In the genomic region with DNA sequence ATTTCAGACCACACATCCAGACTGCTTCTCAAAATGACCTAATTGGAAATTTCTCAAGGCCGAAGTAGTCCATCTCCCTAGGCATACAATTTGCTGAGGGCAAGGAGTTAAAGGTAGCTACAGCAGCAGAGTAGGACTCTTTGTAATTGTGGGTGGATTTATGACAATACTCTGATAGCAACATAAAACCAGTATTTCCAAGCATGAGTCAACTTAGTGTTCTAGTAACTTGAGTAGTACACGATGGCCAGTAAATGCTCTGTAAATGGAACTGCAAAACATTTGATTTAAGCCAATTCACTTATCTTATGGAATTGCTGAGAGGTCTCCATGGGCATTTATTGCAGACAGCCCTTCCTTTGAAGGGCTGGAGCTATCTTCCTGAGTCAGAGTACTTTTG, we compare ENCODE assay signal across 18 cellular contexts.
DNase-seq lines count a peak whose midpoint lies in the region; ATAC-seq and TF ChIP-seq lines count a peak whose summit lies in the region.
"Had no signal": no experiment of that assay in that cellular context is flagged by ENCODE, and none has a peak within 500 bp of the region (broad histone marks: within the 10 kb centered on the region; RNA-seq: fewer than 3 reads in every experiment).

No MANE protein-coding gene starts in this region.

- no peaks in the 10 kb centered on the region for H4K20me1 ChIP-seq in SK-N-SH (ENCODE audit: insufficient read depth)
- no peaks in the 10 kb centered on the region for H4K20me1 ChIP-seq in osteoblast (ENCODE audit: insufficient read depth, low read length)

- peak; percentile 79 for ATAC-seq in esophagus mucosa
- peak; percentile 68 for ATAC-seq in left colon
- no peak for ATAC-seq in GM18868 (IDR thresholded peaks at IDR 0.05; ENCODE audit: unreplicated experiment)
- ATAC-seq: activated CD8-positive, alpha-beta memory T cell treated with anti-CD3 and anti-CD28 coated beads, Interleukin-2, amount 10 ng/mL, durations not matched to agents 7 days and 5 days had no signal

- POLR2A ChIA-PET in SK-N-SH (lab: Yijun Ruan, JAX): no interaction called here

- H3K27ac ChIP-seq in SK-N-SH (ENCODE audit: low read depth in 2 of 2, low read length in 1 of 2) (no peak overlapping the region), osteoblast (ENCODE audit: low read depth, low read length) (no peak overlapping the region), sigmoid colon (no peak overlapping the region)
- H3K27ac ChIP-seq: tibial nerve had no signal

- TF ChIP-seq EP300 in SK-N-SH (IDR thresholded peaks at IDR 0.05; ENCODE audit: borderline replicate concordance in 1 of 2, low read depth in 1 of 2, low read length in 1 of 2) (no peak), sigmoid colon (IDR thresholded peaks at IDR 0.05) (no peak)

- TF ChIP-seq RAD21 in SK-N-SH (IDR thresholded peaks at IDR 0.05; ENCODE audit: low read length): no peak

- 78% methylated on average over 2 of the region's 2 CpGs for WGBS in SK-N-SH (ENCODE audit: low lambda C conversion rate)
- 55 to 82% methylated on average over 2 of the region's 2 CpGs for WGBS in sigmoid colon, 2 donors

- H3K27me3 ChIP-seq in SK-N-SH (ENCODE audit: insufficient read depth) (no peaks in the 10 kb centered on the region), osteoblast (ENCODE audit: insufficient read depth, low read length) (no peaks in the 10 kb centered on the region), sigmoid colon (no peaks in the 10 kb centered on the region)
- H3K27me3 ChIP-seq: tibial nerve had no signal

- no peaks in the 10 kb centered on the region for H3K36me3 ChIP-seq in SK-N-SH (replicated peaks in 1 of 2; ENCODE audit: control insufficient read depth in 1 of 2, insufficient read depth in 2 of 2, low read length in 1 of 2)
- no peaks in the 10 kb centered on the region for H3K36me3 ChIP-seq in osteoblast (ENCODE audit: insufficient read depth, low read length)
- H3K36me3 ChIP-seq in sigmoid colon: no peaks in the 10 kb centered on the region
- H3K36me3 ChIP-seq: tibial nerve had no signal

- H3K9me2 ChIP-seq in SK-N-SH: no peaks in the 10 kb centered on the region

- no peaks in the 10 kb centered on the region for H3K4me1 ChIP-seq in SK-N-SH (ENCODE audit: control insufficient read depth in 1 of 2, insufficient read depth in 2 of 2, low read depth in 1 of 2, low read length in 1 of 2)
- H3K4me1 ChIP-seq in osteoblast (ENCODE audit: insufficient read depth, low read length): peaks cover 7% of the 10 kb centered on the region
- H3K4me1 ChIP-seq in sigmoid colon: no peaks in the 10 kb centered on the region
- H3K4me1 ChIP-seq: tibial nerve had no signal

- CTCF ChIA-PET in SK-N-SH (lab: Yijun Ruan, JAX): interaction anchor here (1.1 kb wide), 1 partner anchor 15 kb away, joined by 3 read pairs; no protein-coding TSS in a partner anchor

- H3K9me3 ChIP-seq in SK-N-SH: no peaks in the 10 kb centered on the region
- no peaks in the 10 kb centered on the region for H3K9me3 ChIP-seq in osteoblast (ENCODE audit: low read depth, low read length)
- no peaks in the 10 kb centered on the region for H3K9me3 ChIP-seq in sigmoid colon
- H3K9me3 ChIP-seq: tibial nerve had no signal

- H2AFZ ChIP-seq in SK-N-SH (ENCODE audit: low read depth) (no peak overlapping the region), osteoblast (ENCODE audit: low read length) (no peak overlapping the region)

- no peak overlapping the region for H3K4me3 ChIP-seq in AG09309 (ENCODE audit: control insufficient read depth, low read depth, low read length)
- H3K4me3 ChIP-seq in SK-N-SH (ENCODE audit: low read depth in 2 of 2, low read length in 1 of 2): no peak overlapping the region
- H3K4me3 ChIP-seq in osteoblast (ENCODE audit: insufficient read depth, low read length): no peak overlapping the region
- H3K4me3 ChIP-seq in sigmoid colon: no peak overlapping the region
- H3K4me3 ChIP-seq: tibial nerve had no signal

- no peak overlapping the region for H3K4me2 ChIP-seq in SK-N-SH
- no peak overlapping the region for H3K4me2 ChIP-seq in osteoblast (ENCODE audit: insufficient read depth, low read length)

- H3K9ac ChIP-seq in SK-N-SH: no peak overlapping the region

- TF ChIP-seq CTCF in AG09309 (IDR thresholded peaks at IDR 0.05; ENCODE audit: control insufficient read depth, insufficient read depth, low read depth, low read length, missing control alignments): no peak
- TF ChIP-seq CTCF in SK-N-SH (IDR thresholded peaks at IDR 0.05): no peak
- no peak for TF ChIP-seq CTCF in osteoblast (IDR thresholded peaks at IDR 0.05; ENCODE audit: extremely low read depth, low read depth, low read length)
- no peak for TF ChIP-seq CTCF in sigmoid colon (IDR thresholded peaks at IDR 0.05)

- H3K79me2 ChIP-seq in SK-N-SH (ENCODE audit: insufficient read depth): no peaks in the 10 kb centered on the region
- H3K79me2 ChIP-seq in osteoblast (ENCODE audit: insufficient read depth, low read length): no peaks in the 10 kb centered on the region

- intact Hi-C loops in left colon (cut with DNase I, micrococcal nuclease): no loop called here
- intact Hi-C loops in sigmoid colon (cut with DNase I): no loop called here

- no peaks in the 10 kb centered on the region for H3F3A ChIP-seq in SK-N-SH (replicated peaks; ENCODE audit: insufficient read depth)

- TF ChIP-seq POLR2A in sigmoid colon (IDR thresholded peaks at IDR 0.05): no peak

- DNase-seq in AG09309 (ENCODE audit: low read depth): peak; percentile 27
- no peak for DNase-seq in SK-N-SH
- DNase-seq in left colon: no peak
- no peak for DNase-seq in osteoblast (ENCODE audit: insufficient read length, low spot score, missing footprints)
- DNase-seq in NOMO-1 treated with dmso at 0.1 percent for 144 hours (lab: John Stamatoyannopoulos, UW; ENCODE audit: unreplicated experiment): no peak
- DNase-seq in sigmoid colon: no peak
- DNase-seq: 8988T; activated CD4-positive, alpha-beta T cell treated with anti-CD3 and anti-CD28 coated beads, Interleukin-2, amount 10 ng/mL, durations not matched to agents 24 days and 14 days; activated CD8-positive, alpha-beta memory T cell treated with anti-CD3 and anti-CD28 coated beads, Interleukin-2, amount 10 ng/mL, durations not matched to agents 7 days and 5 days; NCI-H1417; NCI-H446 treated with DMSO at 0.1 percent for 48 hours; nucleus accumbens; stimulated activated CD4-positive, alpha-beta T cell treated with anti-CD3 and anti-CD28 coated beads, Interleukin-12 subunit alpha, Interleukin-12 subunit beta, amount 100 ng/mL, for 4 hours; stimulated activated CD4-positive, alpha-beta T cell treated with anti-CD3 and anti-CD28 coated beads, Interleukin-4, amount 100 ng/mL, for 4 hours; T-helper 2 cell had no signal

TF ChIP-seq in SK-N-SH, 30 proteins besides CTCF, POLR2A, EP300 and RAD21:
- TF ChIP-seq YY1 (IDR thresholded peaks at IDR 0.05; ENCODE audit: low read depth) (no peak), GABPA (IDR thresholded peaks at IDR 0.05; ENCODE audit: low read depth) (no peak), FOSL2 (IDR thresholded peaks at IDR 0.05; ENCODE audit: borderline replicate concordance, low read depth) (0 out of 2 replicates have a peak, but pooled peaks have one; percentile 1)
- TF ChIP-seq, protein P1, sequence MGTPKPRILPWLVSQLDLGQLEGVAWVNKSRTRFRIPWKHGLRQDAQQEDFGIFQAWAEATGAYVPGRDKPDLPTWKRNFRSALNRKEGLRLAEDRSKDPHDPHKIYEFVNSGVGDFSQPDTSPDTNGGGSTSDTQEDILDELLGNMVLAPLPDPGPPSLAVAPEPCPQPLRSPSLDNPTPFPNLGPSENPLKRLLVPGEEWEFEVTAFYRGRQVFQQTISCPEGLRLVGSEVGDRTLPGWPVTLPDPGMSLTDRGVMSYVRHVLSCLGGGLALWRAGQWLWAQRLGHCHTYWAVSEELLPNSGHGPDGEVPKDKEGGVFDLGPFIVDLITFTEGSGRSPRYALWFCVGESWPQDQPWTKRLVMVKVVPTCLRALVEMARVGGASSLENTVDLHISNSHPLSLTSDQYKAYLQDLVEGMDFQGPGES (IDR thresholded peaks at IDR 0.05; ENCODE audit: low read depth, low read length): no peak
